1 cellular context compared by ENCODE assay signal in genomic region chr18:58416704-58417683, GRCh38.
TF ChIP-seq lines count a peak whose summit lies in the region.

No MANE protein-coding gene starts in this region.

TF ChIP-seq in HepG2, 621 proteins besides CTCF, POLR2A, EP300 and RAD21 (continued from another document and continues in another):
- TF ChIP-seq ZSCAN22 (CRISPR knock-in tag; IDR thresholded peaks at IDR 0.05) (peak; percentile 93), FOXM1 (CRISPR knock-in tag; IDR thresholded peaks at IDR 0.05) (no peak), SALL2 (CRISPR knock-in tag; IDR thresholded peaks at IDR 0.05) (peak; percentile 41; the same call in 1 of the 2 replicates), ZKSCAN5 (CRISPR knock-in tag; IDR thresholded peaks at IDR 0.05) (no peak), TSC22D2 (CRISPR knock-in tag; IDR thresholded peaks at IDR 0.05; ENCODE audit: borderline replicate concordance) (no peak), HNF1A (IDR thresholded peaks at IDR 0.05; ENCODE audit: low read depth) (peak; percentile 40; the same call in 1 of the 2 replicates), HNF1A (CRISPR knock-in tag; IDR thresholded peaks at IDR 0.05; ENCODE audit: borderline replicate concordance) (0 out of 2 replicates have a peak, but pooled peaks have one; percentile 1), ZKSCAN8 (CRISPR knock-in tag; IDR thresholded peaks at IDR 0.05; ENCODE audit: borderline replicate concordance) (0 out of 2 replicates have a peak, but pooled peaks have one; percentile 44), GTF3A (CRISPR knock-in tag; conservative IDR thresholded peaks at IDR 0.05) (no peak), RFX5 (IDR thresholded peaks at IDR 0.05; ENCODE audit: low read depth, low read length) (no peak), THAP7 (CRISPR knock-in tag; IDR thresholded peaks at IDR 0.05) (no peak), FOXK1 (CRISPR knock-in tag; IDR thresholded peaks at IDR 0.05; ENCODE audit: borderline replicate concordance, low read depth) (no peak), CREM (IDR thresholded peaks at IDR 0.05) (peak; percentile 37; the same call in 1 of the 2 replicates), CREM (CRISPR knock-in tag; IDR thresholded peaks at IDR 0.05) (no peak), MYC (CRISPR knock-in tag; IDR thresholded peaks at IDR 0.05; ENCODE audit: borderline replicate concordance) (no peak; the same call in 1 of the 2 replicates), ZFY (CRISPR knock-in tag; IDR thresholded peaks at IDR 0.05) (peak; percentile 37), ZNF660 (CRISPR knock-in tag; IDR thresholded peaks at IDR 0.05; ENCODE audit: borderline replicate concordance, low read depth) (no peak), ZNF576 (CRISPR knock-in tag; IDR thresholded peaks at IDR 0.05) (no peak), CHCHD3 (CRISPR knock-in tag; IDR thresholded peaks at IDR 0.05) (no peak), DMAP1 (CRISPR knock-in tag; IDR thresholded peaks at IDR 0.05) (no peak), ZNF547 (CRISPR knock-in tag; IDR thresholded peaks at IDR 0.05) (no peak), ZNF354B (CRISPR knock-in tag; IDR thresholded peaks at IDR 0.05) (no peak), RARA (CRISPR knock-in tag; IDR thresholded peaks at IDR 0.05) (no peak), AKAP8 (CRISPR knock-in tag; IDR thresholded peaks at IDR 0.05) (0 out of 2 replicates have a peak, but pooled peaks have one; percentile 32), KLF13 (CRISPR knock-in tag; IDR thresholded peaks at IDR 0.05) (no peak), PAXIP1 (CRISPR knock-in tag; conservative IDR thresholded peaks at IDR 0.05) (no peak; the same call in 1 of the 2 replicates), PATZ1 (CRISPR knock-in tag; IDR thresholded peaks at IDR 0.05) (peak; percentile 58), ZNF446 (CRISPR knock-in tag; IDR thresholded peaks at IDR 0.05) (no peak), HOXA7 (CRISPR knock-in tag; IDR thresholded peaks at IDR 0.05) (no peak), GPN1 (CRISPR knock-in tag; IDR thresholded peaks at IDR 0.05; ENCODE audit: borderline replicate concordance) (no peak), ZSCAN20 (CRISPR knock-in tag; IDR thresholded peaks at IDR 0.05; ENCODE audit: borderline replicate concordance) (no peak), KDM4B (CRISPR knock-in tag; IDR thresholded peaks at IDR 0.05) (no peak), IRF9 (CRISPR knock-in tag; IDR thresholded peaks at IDR 0.05; ENCODE audit: borderline replicate concordance) (0 out of 2 replicates have a peak, but pooled peaks have one; percentile 32), ZBTB7A (CRISPR knock-in tag; IDR thresholded peaks at IDR 0.05) (peak; percentile 61; the same call in 1 of the 2 replicates), HINFP (CRISPR knock-in tag; IDR thresholded peaks at IDR 0.05; ENCODE audit: low read depth) (no peak), ASH2L (IDR thresholded peaks at IDR 0.05; ENCODE audit: insufficient read length, low read depth, low read length) (peak; percentile 28), MAZ (IDR thresholded peaks at IDR 0.05; ENCODE audit: borderline replicate concordance, low read depth, low read length) (no peak), MAZ (CRISPR knock-in tag; IDR thresholded peaks at IDR 0.05; ENCODE audit: low read depth) (0 out of 2 replicates have a peak, but pooled peaks have one; percentile 43), FOXC1 (CRISPR knock-in tag; IDR thresholded peaks at IDR 0.05; ENCODE audit: borderline replicate concordance) (no peak), HOXD1 (CRISPR knock-in tag; IDR thresholded peaks at IDR 0.05) (no peak; the same call in 1 of the 2 replicates), NKX3-1 (CRISPR knock-in tag; IDR thresholded peaks at IDR 0.05) (no peak), KLF16 (CRISPR knock-in tag; IDR thresholded peaks at IDR 0.05) (no peak), ZNF124 (CRISPR knock-in tag; IDR thresholded peaks at IDR 0.05) (no peak; the same call in 1 of the 2 replicates), ZMYM3 (CRISPR knock-in tag; IDR thresholded peaks at IDR 0.05) (no peak), ZNF142 (CRISPR knock-in tag; IDR thresholded peaks at IDR 0.05) (peak; percentile 32; the same call in 1 of the 2 replicates), DRAP1 (CRISPR knock-in tag; IDR thresholded peaks at IDR 0.05) (peak; percentile 69), RXRA (CRISPR knock-in tag; IDR thresholded peaks at IDR 0.05) (no peak; the same call in none of the 2 replicates)
